Comparison of ENCODE assay signal across 13 cellular contexts in genomic region chr12:18217981-18218380, GRCh38. TPM values are rescaled to one million over a fixed set of nuclear protein-coding genes. Genes with fewer than 3 reads are reported as not detected.
"Had no signal": no experiment of that assay in that cellular context is flagged by ENCODE, and none has a peak within 500 bp of the region (broad histone marks: within the 10 kb centered on the region; RNA-seq: fewer than 3 reads in every experiment).

No MANE protein-coding gene starts in this region.

- DNase-seq: activated T-cell treated with anti-CD3 and anti-CD28 coated beads, Interleukin-2, amount 50 U/mL, for 1 hour; brain microvascular endothelial cell; hippocampal formation; naive thymus-derived CD4-positive, alpha-beta T cell; sigmoid colon; stimulated activated CD4-positive, alpha-beta T cell treated with anti-CD3 and anti-CD28 coated beads, Interleukin-2, amount 100 ng/mL, for 24 hours; stimulated activated naive CD4-positive, alpha-beta T cell had no signal

- H3K27ac ChIP-seq: brain microvascular endothelial cell, sigmoid colon had no signal

- H3K27ac Mint-ChIP-seq: activated naive CD4-positive, alpha-beta T cell treated with anti-CD3 and anti-CD28 coated beads, Interleukin-2, amount 50 U/mL, for 24 hours; naive thymus-derived CD4-positive, alpha-beta T cell; progenitor cell of endocrine pancreas; T-helper 2 cell treated with Interferon-gamma antibody and Interleukin-4, amounts not matched to agents 5 μg/mL and 100 μg/mL, for 36 hours; type B pancreatic cell had no signal

- H3K27me3 Mint-ChIP-seq: activated naive CD4-positive, alpha-beta T cell treated with anti-CD3 and anti-CD28 coated beads, Interleukin-2, amount 50 U/mL, for 24 hours; naive thymus-derived CD4-positive, alpha-beta T cell; progenitor cell of endocrine pancreas; type B pancreatic cell had no signal

- H3K4me1 ChIP-seq: sigmoid colon had no signal

- H3K36me3 ChIP-seq: brain microvascular endothelial cell, sigmoid colon had no signal

- H3K4me3 ChIP-seq: sigmoid colon had no signal

- H3K36me3 Mint-ChIP-seq: activated naive CD4-positive, alpha-beta T cell treated with anti-CD3 and anti-CD28 coated beads, Interleukin-2, amount 50 U/mL, for 24 hours; naive thymus-derived CD4-positive, alpha-beta T cell; type B pancreatic cell had no signal

- ATAC-seq: activated CD4-positive, CD25-positive, alpha-beta regulatory T cell treated with anti-CD3 and anti-CD28 coated beads, Interleukin-2, amount 50 U/mL, for 24 hours; naive thymus-derived CD4-positive, alpha-beta T cell had no signal

- H3K4me1 Mint-ChIP-seq: activated naive CD4-positive, alpha-beta T cell treated with anti-CD3 and anti-CD28 coated beads, Interleukin-2, amount 50 U/mL, for 24 hours; naive thymus-derived CD4-positive, alpha-beta T cell had no signal

- H3K4me3 Mint-ChIP-seq: activated naive CD4-positive, alpha-beta T cell treated with anti-CD3 and anti-CD28 coated beads, Interleukin-2, amount 50 U/mL, for 24 hours; naive thymus-derived CD4-positive, alpha-beta T cell; T-helper 2 cell treated with Interferon-gamma antibody and Interleukin-4, amounts not matched to agents 5 μg/mL and 100 μg/mL, for 36 hours; type B pancreatic cell had no signal

- H3K9me3 Mint-ChIP-seq: T-helper 2 cell treated with Interferon-gamma antibody and Interleukin-4, amounts not matched to agents 5 μg/mL and 100 μg/mL, for 36 hours; type B pancreatic cell had no signal

RNA-seq across cellular contexts. Expression of gene PIK3C2G, which starts 43.3 kb away (rescaled TPM):
- total RNA-seq: mononuclear cell; naive thymus-derived CD4-positive, alpha-beta T cell had no signal
- polyA plus RNA-seq: naive thymus-derived CD4-positive, alpha-beta T cell had no signal
